ENCODE assay signal across 8 cellular contexts in genomic region chr1:240783728-240784137, GRCh38.
DNase-seq lines count a peak whose midpoint lies in the region; ATAC-seq, FAIRE-seq and TF ChIP-seq lines count a peak whose summit lies in the region.
"Not testable (repeated sequence)": the region's sequence is repeated elsewhere in the genome, so short reads cannot be mapped to it uniquely, and the experiment has no call there.

No MANE protein-coding gene starts in this region.

- in situ Hi-C loops in transverse colon (cut with MboI; ENCODE audit: low pct_ligation_motif_present in 1 of 4, low pct_unique_long_range_greater_than_20kb in 1 of 4, low sequenced_read_pairs in 3 of 4): not testable (repeated sequence)

- TF ChIP-seq CTCF in A549 (IDR thresholded peaks at IDR 0.05); LNCaP clone FGC (IDR thresholded peaks at IDR 0.05; ENCODE audit: control insufficient read depth, extremely low read depth, insufficient read depth); foreskin keratinocyte (conservative IDR thresholded peaks at IDR 0.05); transverse colon (IDR thresholded peaks at IDR 0.05): not testable (repeated sequence)

- intact Hi-C loops in transverse colon (cut with DNase I; ENCODE audit: low total_unique reads): not testable (repeated sequence)

- TF ChIP-seq EP300 in A549 (IDR thresholded peaks at IDR 0.05); transverse colon (IDR thresholded peaks at IDR 0.05; ENCODE audit: low read depth): not testable (repeated sequence)

- peak overlapping the region; percentile 21 to 72; a peak in 4 of 6 replicates for H3K27ac ChIP-seq in A549
- not testable (repeated sequence) for H3K27ac ChIP-seq in foreskin keratinocyte, transverse colon

- not testable (repeated sequence) for FAIRE-seq in A549 (lab: Jason Lieb, UNC)

- WGBS in A549 (ENCODE audit: missing lambda C conversion rate): 5% methylated on average over 7 of the region's 7 CpGs
- 10 to 36% methylated on average over 4 to 7 of the region's 7 CpGs for WGBS in transverse colon (ENCODE audit: low coverage in 1 of 2), 2 donors

- DNase-seq in A549 (ENCODE audit: low read depth in 1 of 2, low spot score in 1 of 2): peak; percentile 38 to 58
- peak; percentile 26 for DNase-seq in Daoy (ENCODE audit: low read depth)
- DNase-seq in LNCaP clone FGC (ENCODE audit: low read depth): peak; percentile 35
- peak; percentile 59 for DNase-seq in NCI-H2081 treated with DMSO at 0.1 percent for 48 hours (lab: John Stamatoyannopoulos, UW)
- DNase-seq in NCI-H774 (lab: John Stamatoyannopoulos, UW): peak; percentile 46
- peak; percentile 55 to 64 for DNase-seq in SHP77 (lab: John Stamatoyannopoulos, UW)
- DNase-seq in foreskin keratinocyte: not testable (repeated sequence)
- peak; percentile 71 for DNase-seq in transverse colon

- TF ChIP-seq POLR2A in A549 (IDR thresholded peaks at IDR 0.05; ENCODE audit: low read length); transverse colon (IDR thresholded peaks at IDR 0.05): not testable (repeated sequence)

- peaks cover 14% of the 10 kb centered on the region; the same call in 2 of the 3 replicates for H3K4me1 ChIP-seq in A549
- not testable (repeated sequence) for H3K4me1 ChIP-seq in foreskin keratinocyte, transverse colon

- CTCF ChIA-PET in A549 (lab: Yijun Ruan, JAX): interaction anchor here (0.7 kb wide), 1 partner anchor 1545 kb away, joined by 3 read pairs; no protein-coding TSS in a partner anchor

- H3K27me3 ChIP-seq in foreskin keratinocyte, transverse colon: not testable (repeated sequence)

- not testable (repeated sequence) for TF ChIP-seq RAD21 in A549 (conservative IDR thresholded peaks at IDR 0.05 in 1 of 2, IDR thresholded peaks at IDR 0.05 in 1 of 2)

- H3K9me3 ChIP-seq in A549, transverse colon: not testable (repeated sequence)

- ATAC-seq in A549 (peak; percentile 34 to 69; a peak in 3 of 6 replicates), foreskin keratinocyte (peak; percentile 57)

- not testable (repeated sequence) for H3K4me3 ChIP-seq in A549; LNCaP clone FGC (ENCODE audit: low read depth, low read length); transverse colon

- H3K36me3 ChIP-seq in transverse colon: not testable (repeated sequence)

- POLR2A ChIA-PET in A549 (lab: Yijun Ruan, JAX): not testable (repeated sequence)

- peak overlapping the region; percentile 60 for H3K4me2 ChIP-seq in A549

TF ChIP-seq in A549, 52 proteins besides CTCF, POLR2A, EP300 and RAD21:
- TF ChIP-seq GATA3 (IDR thresholded peaks at IDR 0.05; ENCODE audit: borderline replicate concordance): peak; percentile 41; the same call in 1 of the 2 replicates
- peak; percentile 37; the same call in 1 of the 2 replicates for TF ChIP-seq FOSL2 (IDR thresholded peaks at IDR 0.05)
- TF ChIP-seq FOSL2 (CRISPR knock-in tag; IDR thresholded peaks at IDR 0.05): not testable (repeated sequence)
- TF ChIP-seq JUN (IDR thresholded peaks at IDR 0.05): peak in 1 of 2 experiments; percentile 37; a peak in 1 of 5 replicates
- peak; percentile 57; the same call in 1 of the 2 replicates for TF ChIP-seq JUNB (IDR thresholded peaks at IDR 0.05)
TF ChIP-seq in A549: peak in this region for 4; not testable (repeated sequence) for 48.
